In the genomic region with DNA sequence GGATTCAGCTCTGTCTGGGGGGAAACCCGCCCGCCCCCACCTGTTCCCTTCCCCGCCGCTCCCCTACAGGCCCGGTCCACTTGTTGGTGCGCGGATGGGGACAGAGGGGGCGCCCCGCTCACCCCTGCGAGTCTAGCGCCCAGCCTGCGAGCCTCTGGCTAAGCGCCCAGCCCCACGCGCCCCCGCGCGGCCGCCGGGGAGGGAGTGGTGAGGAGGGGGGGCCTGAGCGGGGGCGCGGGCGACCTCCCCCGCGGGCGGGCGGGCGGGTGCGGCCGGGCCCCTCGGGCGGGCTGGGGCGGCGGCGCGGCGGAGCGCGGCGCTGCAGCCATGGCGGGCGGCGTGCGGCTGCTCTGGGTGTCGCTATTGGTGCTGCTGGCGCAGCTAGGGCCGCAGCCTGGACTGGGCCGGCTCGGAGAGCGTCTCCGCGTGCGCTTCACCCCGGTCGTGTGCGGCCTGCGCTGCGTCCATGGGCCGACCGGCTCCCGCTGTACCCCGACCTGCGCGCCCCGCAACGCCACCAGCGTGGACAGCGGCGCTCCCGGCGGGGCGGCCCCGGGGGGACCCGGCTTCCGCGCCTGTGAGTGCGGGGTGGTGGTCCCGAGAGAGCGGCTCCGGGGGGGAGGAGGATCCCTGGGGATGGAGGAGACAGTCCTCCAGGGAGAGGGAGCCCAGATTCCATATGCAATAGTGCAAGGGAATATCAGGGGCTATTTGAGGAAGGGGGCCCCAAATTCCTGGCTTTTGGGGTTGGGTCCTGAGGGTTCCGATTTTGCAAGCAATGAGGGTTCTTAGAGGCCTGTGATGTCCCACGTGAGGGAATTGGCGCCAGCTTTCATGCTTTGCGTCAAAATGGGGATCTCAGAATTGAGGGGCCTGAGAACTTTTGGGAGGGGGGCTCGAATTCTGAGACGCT, we compare ENCODE assay signal across 1 cellular context.
TF ChIP-seq lines count a peak whose summit lies in the region.

A gene with protein sequence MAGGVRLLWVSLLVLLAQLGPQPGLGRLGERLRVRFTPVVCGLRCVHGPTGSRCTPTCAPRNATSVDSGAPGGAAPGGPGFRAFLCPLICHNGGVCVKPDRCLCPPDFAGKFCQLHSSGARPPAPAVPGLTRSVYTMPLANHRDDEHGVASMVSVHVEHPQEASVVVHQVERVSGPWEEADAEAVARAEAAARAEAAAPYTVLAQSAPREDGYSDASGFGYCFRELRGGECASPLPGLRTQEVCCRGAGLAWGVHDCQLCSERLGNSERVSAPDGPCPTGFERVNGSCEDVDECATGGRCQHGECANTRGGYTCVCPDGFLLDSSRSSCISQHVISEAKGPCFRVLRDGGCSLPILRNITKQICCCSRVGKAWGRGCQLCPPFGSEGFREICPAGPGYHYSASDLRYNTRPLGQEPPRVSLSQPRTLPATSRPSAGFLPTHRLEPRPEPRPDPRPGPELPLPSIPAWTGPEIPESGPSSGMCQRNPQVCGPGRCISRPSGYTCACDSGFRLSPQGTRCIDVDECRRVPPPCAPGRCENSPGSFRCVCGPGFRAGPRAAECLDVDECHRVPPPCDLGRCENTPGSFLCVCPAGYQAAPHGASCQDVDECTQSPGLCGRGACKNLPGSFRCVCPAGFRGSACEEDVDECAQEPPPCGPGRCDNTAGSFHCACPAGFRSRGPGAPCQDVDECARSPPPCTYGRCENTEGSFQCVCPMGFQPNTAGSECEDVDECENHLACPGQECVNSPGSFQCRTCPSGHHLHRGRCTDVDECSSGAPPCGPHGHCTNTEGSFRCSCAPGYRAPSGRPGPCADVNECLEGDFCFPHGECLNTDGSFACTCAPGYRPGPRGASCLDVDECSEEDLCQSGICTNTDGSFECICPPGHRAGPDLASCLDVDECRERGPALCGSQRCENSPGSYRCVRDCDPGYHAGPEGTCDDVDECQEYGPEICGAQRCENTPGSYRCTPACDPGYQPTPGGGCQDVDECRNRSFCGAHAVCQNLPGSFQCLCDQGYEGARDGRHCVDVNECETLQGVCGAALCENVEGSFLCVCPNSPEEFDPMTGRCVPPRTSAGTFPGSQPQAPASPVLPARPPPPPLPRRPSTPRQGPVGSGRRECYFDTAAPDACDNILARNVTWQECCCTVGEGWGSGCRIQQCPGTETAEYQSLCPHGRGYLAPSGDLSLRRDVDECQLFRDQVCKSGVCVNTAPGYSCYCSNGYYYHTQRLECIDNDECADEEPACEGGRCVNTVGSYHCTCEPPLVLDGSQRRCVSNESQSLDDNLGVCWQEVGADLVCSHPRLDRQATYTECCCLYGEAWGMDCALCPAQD (N-terminal part only) (plus strand): TSS at position 309 of the 913 bp plus-strand sequence. CDS start 19 bp downstream, at position 328.

TF ChIP-seq in H1, 55 proteins besides CTCF, POLR2A, EP300 and RAD21:
- peak; percentile 53 for TF ChIP-seq KDM4A (IDR thresholded peaks at IDR 0.05; ENCODE audit: low read depth, low read length, severe bottlenecking)
- TF ChIP-seq GTF2F1 (IDR thresholded peaks at IDR 0.05; ENCODE audit: borderline replicate concordance, low read depth, low read length), result no peak
- no peak for TF ChIP-seq SP1 (IDR thresholded peaks at IDR 0.05; ENCODE audit: low read depth, low read length)
- TF ChIP-seq CHD1 (IDR thresholded peaks at IDR 0.05; ENCODE audit: low read depth, low read length), result no peak
- peak; percentile 12; the same call in 1 of the 2 replicates for TF ChIP-seq YY1 (IDR thresholded peaks at IDR 0.05; ENCODE audit: low read depth, low read length)
- TF ChIP-seq SUZ12 (IDR thresholded peaks at IDR 0.05; ENCODE audit: low read length), result peak; percentile 52; the same call in 1 of the 2 replicates
- TF ChIP-seq, protein P1, sequence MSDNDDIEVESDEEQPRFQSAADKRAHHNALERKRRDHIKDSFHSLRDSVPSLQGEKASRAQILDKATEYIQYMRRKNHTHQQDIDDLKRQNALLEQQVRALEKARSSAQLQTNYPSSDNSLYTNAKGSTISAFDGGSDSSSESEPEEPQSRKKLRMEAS (IDR thresholded peaks at IDR 0.05), result peak; percentile 31; the same call in 1 of the 2 replicates
- TF ChIP-seq POU5F1 (IDR thresholded peaks at IDR 0.05; ENCODE audit: low read depth, low read length), result no peak
- peak; percentile 43 for TF ChIP-seq EZH2 (IDR thresholded peaks at IDR 0.05; ENCODE audit: low read depth, low read length, severe bottlenecking)
